Comparison of ENCODE assay signal across 13 cellular contexts in the genomic region with DNA sequence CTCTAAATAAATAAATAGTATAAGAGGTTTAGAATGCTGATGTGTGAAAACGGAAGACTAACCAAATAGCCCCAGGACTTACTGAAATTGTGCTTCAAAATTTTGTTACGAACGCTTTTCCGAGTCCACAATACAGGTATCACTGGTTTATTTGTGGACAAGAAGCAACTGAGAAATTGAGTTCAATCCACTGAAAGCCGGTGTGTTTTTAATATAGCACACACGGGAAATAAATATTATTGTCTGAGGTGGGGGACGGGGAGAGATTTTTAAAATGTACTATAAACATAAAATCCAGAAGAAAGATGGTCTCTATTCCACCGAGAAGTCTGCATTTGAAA. TPM values are rescaled to one million over a fixed set of nuclear protein-coding genes. Genes with fewer than 3 reads are reported as not detected.
DNase-seq lines count a peak whose midpoint lies in the region; ATAC-seq and TF ChIP-seq lines count a peak whose summit lies in the region.
"Had no signal": no experiment of that assay in that cellular context is flagged by ENCODE, and none has a peak within 500 bp of the region (broad histone marks: within the 10 kb centered on the region; RNA-seq: fewer than 3 reads in every experiment).

No MANE protein-coding gene starts in this region.

- DNase-seq in activated T-cell treated with anti-CD3 and anti-CD28 coated beads, Interleukin-2, amount 50 U/mL, for 72 hours, result no peak
- DNase-seq in activated T-cell treated with anti-CD3 and anti-CD28 coated beads, Interleukin-2, amount 50 U/mL, for 48 hours, result no peak
- no peak for DNase-seq in chondrocyte (ENCODE audit: low spot score)
- DNase-seq in lower lobe of right lung, result no peak
- DNase-seq in thyroid gland, result no peak
- no peak for DNase-seq in 8988T
- no peak for DNase-seq in cerebellar cortex (ENCODE audit: low spot score)
- DNase-seq in dedifferentiated amniotic fluid mesenchymal stem cell (ENCODE audit: extremely low spot score), result no peak
- DNase-seq: activated CD4-positive, alpha-beta T cell treated with anti-CD3 and anti-CD28 coated beads for 1 hour; AML-193; amygdala; transverse colon had no signal

- TF ChIP-seq POLR2A in thyroid gland (IDR thresholded peaks at IDR 0.05), result no peak

- H3K9me3 Mint-ChIP-seq in activated T-cell treated with anti-CD3 and anti-CD28 coated beads, Interleukin-2, amount 50 U/mL, for 72 hours, result no peaks in the 10 kb centered on the region
- no peaks in the 10 kb centered on the region for H3K9me3 Mint-ChIP-seq in chondrocyte (ENCODE audit: low read depth)

- H3K27ac ChIP-seq in lower lobe of right lung (no peak overlapping the region), thyroid gland (peak overlapping the region in 1 of 3 donors; percentile 76)
- H3K27ac ChIP-seq: transverse colon had no signal

- no peaks in the 10 kb centered on the region for H3K36me3 Mint-ChIP-seq in activated T-cell treated with anti-CD3 and anti-CD28 coated beads, Interleukin-2, amount 50 U/mL, for 72 hours (ENCODE audit: insufficient read depth in 2 of 2)
- no peaks in the 10 kb centered on the region for H3K36me3 Mint-ChIP-seq in chondrocyte (ENCODE audit: low read depth)

- no peak overlapping the region for H3K27ac Mint-ChIP-seq in activated T-cell treated with anti-CD3 and anti-CD28 coated beads, Interleukin-2, amount 50 U/mL, for 72 hours
- no peak overlapping the region for H3K27ac Mint-ChIP-seq in chondrocyte (ENCODE audit: unreplicated experiment)

- WGBS in thyroid gland, 2 donors, result 15 to 22% methylated on average over 8 of the region's 8 CpGs

- H3K36me3 ChIP-seq in lower lobe of right lung (no peaks in the 10 kb centered on the region), thyroid gland (no peaks in the 10 kb centered on the region)
- H3K36me3 ChIP-seq: transverse colon had no signal

- H3K4me3 ChIP-seq in lower lobe of right lung (peak overlapping the region; percentile 47), thyroid gland (replicated peaks in 1 of 3) (peak overlapping the region; percentile 34 to 59 (median 42))

- H3K27me3 ChIP-seq in lower lobe of right lung (ENCODE audit: low read depth) (peaks cover 59% of the 10 kb centered on the region), thyroid gland (no peaks in the 10 kb centered on the region)

- intact Hi-C loops in lower lobe of right lung (cut with DNase I), result no loop called here
- intact Hi-C loops in thyroid gland (cut with DNase I), result no loop called here

- no peak for ATAC-seq in activated T-cell treated with anti-CD3 and anti-CD28 coated beads, Interleukin-2, amount 50 U/mL, for 72 hours (replicated peaks in 1 of 2)
- no peak for ATAC-seq in lower lobe of right lung

- H3K9me3 ChIP-seq in lower lobe of right lung (no peaks in the 10 kb centered on the region), thyroid gland (no peaks in the 10 kb centered on the region)
- H3K9me3 ChIP-seq: transverse colon had no signal

- H3K4me1 Mint-ChIP-seq in activated T-cell treated with anti-CD3 and anti-CD28 coated beads, Interleukin-2, amount 50 U/mL, for 72 hours (ENCODE audit: low read depth), result peaks cover 17% of the 10 kb centered on the region
- peaks cover 18% of the 10 kb centered on the region for H3K4me1 Mint-ChIP-seq in chondrocyte (ENCODE audit: low read depth)

- peak overlapping the region; percentile 54 to 74 for H3K4me3 Mint-ChIP-seq in activated T-cell treated with anti-CD3 and anti-CD28 coated beads, Interleukin-2, amount 50 U/mL, for 72 hours
- peak overlapping the region; percentile 72 for H3K4me3 Mint-ChIP-seq in chondrocyte (ENCODE audit: unreplicated experiment)

- no peak for TF ChIP-seq CTCF in chondrocyte (IDR thresholded peaks at IDR 0.05)
- no peak for TF ChIP-seq CTCF in lower lobe of right lung (IDR thresholded peaks at IDR 0.05)
- TF ChIP-seq CTCF in thyroid gland (IDR thresholded peaks at IDR 0.05), result no peak

- H3K27me3 Mint-ChIP-seq in activated T-cell treated with anti-CD3 and anti-CD28 coated beads, Interleukin-2, amount 50 U/mL, for 72 hours (ENCODE audit: low read depth), result peaks cover 81% of the 10 kb centered on the region
- H3K27me3 Mint-ChIP-seq in chondrocyte (ENCODE audit: low read depth), result no peaks in the 10 kb centered on the region

- peaks cover 5% of the 10 kb centered on the region for H3K4me1 ChIP-seq in lower lobe of right lung
- peaks cover 4 to 7% of the 10 kb centered on the region in 2 donors for H3K4me1 ChIP-seq in thyroid gland

RNA-seq across cellular contexts. Expression of gene SLC16A12, which starts 0.6 kb away (rescaled TPM):
- not detected for total RNA-seq in activated T-cell treated with anti-CD3 and anti-CD28 coated beads, Interleukin-2, amount 50 U/mL, for 72 hours
- total RNA-seq in chondrocyte (2.6 to 5.2 TPM (median 2.8 TPM) in 3 replicates), lower lobe of right lung (1.0 TPM), thyroid gland (100 to 1,000 TPM in 1 of 4 donors, 10 to 100 TPM in 3; 25.4 to 137 (median 35.3) TPM)
- total RNA-seq: OCI-LY7 had no signal
